18 cellular contexts compared by ENCODE assay signal in the genomic region with DNA sequence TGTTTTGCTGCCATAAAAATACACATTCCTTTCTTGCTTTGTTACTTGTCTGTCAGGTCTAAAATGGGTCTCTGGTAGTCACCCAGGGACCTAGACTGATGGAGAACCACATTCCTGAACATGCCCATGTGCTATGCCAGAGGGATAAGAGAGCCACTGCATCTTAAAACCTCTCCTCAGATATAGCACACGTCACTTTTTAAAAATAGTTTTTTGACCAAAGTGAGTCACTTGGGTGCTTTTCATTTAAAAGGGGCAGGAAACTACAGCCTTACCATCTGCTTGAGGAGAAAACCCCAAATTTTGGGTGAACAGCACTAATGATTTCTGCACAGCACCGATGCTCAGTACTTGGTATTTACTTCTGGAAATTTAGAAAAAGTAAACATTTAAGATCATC.
DNase-seq lines count a peak whose midpoint lies in the region; ATAC-seq and TF ChIP-seq lines count a peak whose summit lies in the region.
"Had no signal": no experiment of that assay in that cellular context is flagged by ENCODE, and none has a peak within 500 bp of the region (broad histone marks: within the 10 kb centered on the region; RNA-seq: fewer than 3 reads in every experiment).

No MANE protein-coding gene starts in this region.

- no peak overlapping the region for H2AFZ ChIP-seq in neural progenitor cell (replicated peaks)
- H2AFZ ChIP-seq: PC-9 had no signal

- no peak overlapping the region for H3K9ac ChIP-seq in neural progenitor cell

- H3K27me3 ChIP-seq in ascending aorta, result no peaks in the 10 kb centered on the region
- no peaks in the 10 kb centered on the region for H3K27me3 ChIP-seq in neural progenitor cell
- H3K27me3 ChIP-seq: breast epithelium, upper lobe of right lung had no signal

- H3K4me1 ChIP-seq in ascending aorta (peaks cover 5 to 23% of the 10 kb centered on the region in 2 donors), neural progenitor cell (no peaks in the 10 kb centered on the region)
- H3K4me1 ChIP-seq: breast epithelium had no signal

- H4K20me1 ChIP-seq in neural progenitor cell (ENCODE audit: low read depth), result no peaks in the 10 kb centered on the region

- H3K9me3 Mint-ChIP-seq in neural progenitor cell, result no peaks in the 10 kb centered on the region
- no peaks in the 10 kb centered on the region for H3K9me3 Mint-ChIP-seq in activated CD8-positive, alpha-beta memory T cell treated with anti-CD3 and anti-CD28 coated beads, Interleukin-2, amount 10 ng/mL, durations not matched to agents 7 days and 5 days (ENCODE audit: low read depth)
- H3K9me3 Mint-ChIP-seq: effector memory CD8-positive, alpha-beta T cell had no signal

- H3K4me2 ChIP-seq in neural progenitor cell, result no peak overlapping the region
- H3K4me2 ChIP-seq: PC-9 had no signal

- ATAC-seq in GM19035 (IDR thresholded peaks at IDR 0.05; ENCODE audit: unreplicated experiment) (peak; percentile 40), HG03060 (IDR thresholded peaks at IDR 0.05; ENCODE audit: low read depth, unreplicated experiment) (peak; percentile 54), GM18867 (IDR thresholded peaks at IDR 0.05; ENCODE audit: unreplicated experiment) (no peak)
- ATAC-seq in activated CD8-positive, alpha-beta memory T cell treated with anti-CD3 and anti-CD28 coated beads, Interleukin-2, amount 10 ng/mL, durations not matched to agents 7 days and 5 days, result no peak
- ATAC-seq: effector memory CD8-positive, alpha-beta T cell; right cardiac atrium; upper lobe of right lung had no signal

- intact Hi-C loops in ascending aorta (cut with DNase I), result no loop called here

- H3K27me3 Mint-ChIP-seq in neural progenitor cell (ENCODE audit: insufficient read depth, low read depth), result no peaks in the 10 kb centered on the region
- peaks cover 4% of the 10 kb centered on the region for H3K27me3 Mint-ChIP-seq in activated CD8-positive, alpha-beta memory T cell treated with anti-CD3 and anti-CD28 coated beads, Interleukin-2, amount 10 ng/mL, durations not matched to agents 7 days and 5 days
- H3K27me3 Mint-ChIP-seq: effector memory CD8-positive, alpha-beta T cell had no signal

- no peaks in the 10 kb centered on the region for H3K79me2 ChIP-seq in neural progenitor cell (ENCODE audit: low read depth)

- H3F3A ChIP-seq in neural progenitor cell (ENCODE audit: low read depth), result no peaks in the 10 kb centered on the region

- H3K36me3 ChIP-seq in ascending aorta, result no peaks in the 10 kb centered on the region
- no peaks in the 10 kb centered on the region for H3K36me3 ChIP-seq in neural progenitor cell
- H3K36me3 ChIP-seq: breast epithelium, upper lobe of right lung had no signal

- H3K27ac Mint-ChIP-seq in neural progenitor cell, result no peak overlapping the region
- H3K27ac Mint-ChIP-seq in activated CD8-positive, alpha-beta memory T cell treated with anti-CD3 and anti-CD28 coated beads, Interleukin-2, amount 10 ng/mL, durations not matched to agents 7 days and 5 days, result no peak overlapping the region
- H3K27ac Mint-ChIP-seq: effector memory CD8-positive, alpha-beta T cell had no signal

- H3K4me3 ChIP-seq in ascending aorta (no peak overlapping the region), neural progenitor cell (no peak overlapping the region)
- H3K4me3 ChIP-seq: breast epithelium, lung, PC-9, upper lobe of right lung had no signal

- peaks cover 32% of the 10 kb centered on the region for H3K4me1 Mint-ChIP-seq in neural progenitor cell
- H3K4me1 Mint-ChIP-seq in activated CD8-positive, alpha-beta memory T cell treated with anti-CD3 and anti-CD28 coated beads, Interleukin-2, amount 10 ng/mL, durations not matched to agents 7 days and 5 days, result no peaks in the 10 kb centered on the region

- no peaks in the 10 kb centered on the region for H3K36me3 Mint-ChIP-seq in neural progenitor cell
- H3K36me3 Mint-ChIP-seq in activated CD8-positive, alpha-beta memory T cell treated with anti-CD3 and anti-CD28 coated beads, Interleukin-2, amount 10 ng/mL, durations not matched to agents 7 days and 5 days, result no peaks in the 10 kb centered on the region

- CTCF ChIA-PET in activated CD8-positive, alpha-beta memory T cell treated with anti-CD3 and anti-CD28 coated beads, Interleukin-2, amount 10 ng/mL, durations not matched to agents 7 days and 5 days (lab: Charles Lee), result no interaction called here

- TF ChIP-seq CTCF in ascending aorta (IDR thresholded peaks at IDR 0.05), result no peak
- no peak for TF ChIP-seq CTCF in neural progenitor cell (IDR thresholded peaks at IDR 0.05)

- H3K9me3 ChIP-seq in ascending aorta (no peaks in the 10 kb centered on the region), neural progenitor cell (ENCODE audit: low read depth) (no peaks in the 10 kb centered on the region)
- H3K9me3 ChIP-seq: breast epithelium, upper lobe of right lung had no signal

- H3K27ac ChIP-seq in ascending aorta, result peak overlapping the region; percentile 17 to 59
- H3K27ac ChIP-seq in neural progenitor cell, result no peak overlapping the region
- H3K27ac ChIP-seq: breast epithelium, PC-9, upper lobe of right lung had no signal

- DNase-seq in ascending aorta (ENCODE audit: low spot score in 2 of 2), result no peak
- peak; percentile 30 for DNase-seq in stromal cell of bone marrow (ENCODE audit: low read depth)
- DNase-seq in kidney glomerular epithelial cell (lab: John Stamatoyannopoulos, UW), result no peak
- no peak for DNase-seq in neural progenitor cell (ENCODE audit: low spot score)
- no peak for DNase-seq in activated CD8-positive, alpha-beta memory T cell treated with anti-CD3 and anti-CD28 coated beads, Interleukin-2, amount 10 ng/mL, durations not matched to agents 7 days and 5 days
- DNase-seq: effector memory CD8-positive, alpha-beta T cell; NCI-H1417 treated with DMSO at 0.1 percent for 48 hours; NCI-H510A; PC-9; right cardiac atrium; stimulated activated CD4-positive, alpha-beta T cell treated with anti-CD3 and anti-CD28 coated beads, Interleukin-2, amount 100 ng/mL, for 48 hours; upper lobe of right lung had no signal

- H3K4me3 Mint-ChIP-seq in neural progenitor cell, result no peak overlapping the region
- no peak overlapping the region for H3K4me3 Mint-ChIP-seq in activated CD8-positive, alpha-beta memory T cell treated with anti-CD3 and anti-CD28 coated beads, Interleukin-2, amount 10 ng/mL, durations not matched to agents 7 days and 5 days
- H3K4me3 Mint-ChIP-seq: effector memory CD8-positive, alpha-beta T cell; neural crest cell had no signal

Comparison
In these comparisons a context has a peak if more than half of its experiments do, and no peak if none do; other contexts are left out.
1. ATAC-seq: peak in GM19035 (single experiment) and HG03060 (single experiment); none in activated CD8-positive, alpha-beta memory T cell treated with anti-CD3 and anti-CD28 coated beads, Interleukin-2, amount 10 ng/mL, durations not matched to agents 7 days and 5 days (single experiment) and GM18867 (single experiment).